Comparison of ENCODE assay signal across 8 cellular contexts in genomic region chrY:12904618-12905519, GRCh38. TPM values are rescaled to one million over a fixed set of nuclear protein-coding genes. Genes with fewer than 3 reads are reported as not detected.
A peak's percentile ranks its signal among the peaks of the same experiment; 100 is the strongest.
DNase-seq lines count a peak whose midpoint lies in the region; ATAC-seq and TF ChIP-seq lines count a peak whose summit lies in the region.

DDX3Y (plus strand) TSS chrY:12904868; CDS start chrY:12904937, 69 bp downstream.

- peak within 1 kb of the TSS; percentile 100 for H3K27ac ChIP-seq in CD8-positive, alpha-beta memory T cell (ENCODE audit: low read depth, low read length)
- no peak within 1 kb of the TSS for H3K27ac ChIP-seq in vagina

- peak in 3 of 5 donors; percentile 70 to 93 (median 83) for DNase-seq in CD8-positive, alpha-beta memory T cell
- peak; percentile 82 to 94 (median 82) for DNase-seq in effector memory CD8-positive, alpha-beta T cell
- DNase-seq in nucleus accumbens (lab: John Stamatoyannopoulos, UW) (peak in 31 of 56 donors; percentile 32 to 94 (median 75)), sciatic nerve (ENCODE audit: low spot score) (no peak), vagina (ENCODE audit: extremely low spot score in 2 of 2) (no peak), NCI-H146 (lab: John Stamatoyannopoulos, UW) (no peak)

- H3K27me3 ChIP-seq in CD8-positive, alpha-beta memory T cell (ENCODE audit: insufficient read depth, low read length, poor library complexity, severe bottlenecking) = no peaks in the 10 kb centered on the region
- H3K27me3 ChIP-seq in vagina = no peaks in the 10 kb centered on the region

- peak within 1 kb of the TSS in 2 of 8 donors; percentile 99 to 100 for H3K27ac Mint-ChIP-seq in CD8-positive, alpha-beta memory T cell
- H3K27ac Mint-ChIP-seq in effector memory CD8-positive, alpha-beta T cell = peak within 1 kb of the TSS; percentile 99 to 100

- CTCF ChIA-PET in CD8-positive, alpha-beta memory T cell (lab: Charles Lee) = no interaction called here

- H3K4me3 ChIP-seq in CD8-positive, alpha-beta memory T cell (ENCODE audit: low read length) = peak within 1 kb of the TSS; percentile 100
- no peak within 1 kb of the TSS for H3K4me3 ChIP-seq in vagina

- H3K4me3 Mint-ChIP-seq in CD8-positive, alpha-beta memory T cell = peak within 1 kb of the TSS in 2 of 7 donors; percentile 99
- H3K4me3 Mint-ChIP-seq in effector memory CD8-positive, alpha-beta T cell = peak within 1 kb of the TSS; percentile 97 to 99

- intact Hi-C loops in T-helper 1 cell treated with Interleukin-12 subunit alpha and Interleukin-12 subunit beta and Interleukin-4 antibody, amounts not matched to agents 30 ng/mL and 1 ng/mL, for 36 hours (cut with micrococcal nuclease) = loop anchor here (1.0 to 10.0 kb wide), 7 partner anchors 80 to 1436 kb away; partner anchors contain the start of gene TMSB4Y
- intact Hi-C loops in sciatic nerve (cut with DNase I) (no loop called here), vagina (cut with DNase I) (no loop called here)

- peaks cover 0 to 36% (median 0%) of the 10 kb centered on the region in 3 donors for H3K36me3 Mint-ChIP-seq in CD8-positive, alpha-beta memory T cell
- H3K36me3 Mint-ChIP-seq in effector memory CD8-positive, alpha-beta T cell (ENCODE audit: insufficient read depth) = peaks cover 47% of the 10 kb centered on the region

- peaks cover 21% of the 10 kb centered on the region for H3K4me1 ChIP-seq in CD8-positive, alpha-beta memory T cell (ENCODE audit: insufficient read depth, low read length)
- no peaks in the 10 kb centered on the region for H3K4me1 ChIP-seq in vagina

- ATAC-seq in HG03039 (IDR thresholded peaks at IDR 0.05; ENCODE audit: unreplicated experiment) (peak; percentile 89), sciatic nerve (no peak)
- ATAC-seq in effector memory CD8-positive, alpha-beta T cell (replicated peaks) = peak; percentile 90

- no peaks in the 10 kb centered on the region for H3K9me3 ChIP-seq in CD8-positive, alpha-beta memory T cell (ENCODE audit: low read length)
- no peaks in the 10 kb centered on the region for H3K9me3 ChIP-seq in vagina

- H3K9me3 Mint-ChIP-seq in CD8-positive, alpha-beta memory T cell = no peaks in the 10 kb centered on the region
- H3K9me3 Mint-ChIP-seq in effector memory CD8-positive, alpha-beta T cell = no peaks in the 10 kb centered on the region

- no peak for TF ChIP-seq POLR2A in vagina (IDR thresholded peaks at IDR 0.05)

- no peak for TF ChIP-seq CTCF in vagina (IDR thresholded peaks at IDR 0.05)

- H3K27me3 Mint-ChIP-seq in CD8-positive, alpha-beta memory T cell = no peaks in the 10 kb centered on the region
- H3K27me3 Mint-ChIP-seq in effector memory CD8-positive, alpha-beta T cell = no peaks in the 10 kb centered on the region

- POLR2A ChIA-PET in CD8-positive, alpha-beta memory T cell (lab: Charles Lee) = interaction anchor here (0.6 kb wide), 1 partner anchor 799 kb away, joined by 3 read pairs; the partner anchor contains the start of gene TMSB4Y

- peaks cover 0 to 35% (median 0%) of the 10 kb centered on the region in 3 donors for H3K4me1 Mint-ChIP-seq in CD8-positive, alpha-beta memory T cell
- H3K4me1 Mint-ChIP-seq in effector memory CD8-positive, alpha-beta T cell (ENCODE audit: low read depth in 2 of 2) = peaks cover 7 to 36% of the 10 kb centered on the region in 2 donors

- no peaks in the 10 kb centered on the region for H3K36me3 ChIP-seq in CD8-positive, alpha-beta memory T cell (ENCODE audit: insufficient read depth, low read length)
- no peaks in the 10 kb centered on the region for H3K36me3 ChIP-seq in vagina

RNA-seq across cellular contexts. Expression of gene DDX3Y, which starts in this region (rescaled TPM):
- total RNA-seq in CD8-positive, alpha-beta memory T cell = 100 to 1,000 TPM in 1 of 2 experiments, 10 to 100 TPM in 1; 98.1 to 104 TPM
- not detected for polyA plus RNA-seq in CD8-positive, alpha-beta memory T cell
- 86.0 and 86.9 TPM in 2 replicates for total RNA-seq in T-helper 1 cell treated with Interleukin-12 subunit alpha and Interleukin-12 subunit beta and Interleukin-4 antibody, amounts not matched to agents 30 ng/mL and 1 ng/mL, for 36 hours
- not detected for total RNA-seq in sciatic nerve
- not detected for total RNA-seq in vagina

Comparison
In these comparisons a context has a peak if more than half of its experiments do, and no peak if none do; other contexts are left out.
1. DNase-seq: peak in CD8-positive, alpha-beta memory T cell (3 of 5), effector memory CD8-positive, alpha-beta T cell (3 of 3) and nucleus accumbens (31 of 56); none in sciatic nerve (single experiment), vagina (0 of 2) and NCI-H146 (single experiment).